Comparison of ENCODE assay signal across 13 cellular contexts in genomic region chr18:23330423-23330822, GRCh38.
A peak's percentile ranks its signal among the peaks of the same experiment; 100 is the strongest.
DNase-seq lines count a peak whose midpoint lies in the region; ATAC-seq and TF ChIP-seq lines count a peak whose summit lies in the region.
"Had no signal": no experiment of that assay in that cellular context is flagged by ENCODE, and none has a peak within 500 bp of the region (broad histone marks: within the 10 kb centered on the region; RNA-seq: fewer than 3 reads in every experiment).

No MANE protein-coding gene starts in this region.

- H2AFZ ChIP-seq in PC-9, result peak overlapping the region; percentile 74

- no peaks in the 10 kb centered on the region for H4K20me1 ChIP-seq in PC-9 (ENCODE audit: insufficient read depth)

- H3K36me3 ChIP-seq in PC-9 (ENCODE audit: low read depth), result no peaks in the 10 kb centered on the region
- H3K36me3 ChIP-seq in effector memory CD4-positive, alpha-beta T cell (ENCODE audit: control insufficient read depth, insufficient read depth, low read length), result no peaks in the 10 kb centered on the region

- POLR2A ChIA-PET in PC-9 (lab: Charles Lee; ENCODE audit: unreplicated experiment), result interaction anchor here (0.8 kb wide), 1 partner anchor 1731 kb away, joined by 4 read pairs; no protein-coding TSS in a partner anchor

- no peaks in the 10 kb centered on the region for H3K27me3 ChIP-seq in PC-9 (ENCODE audit: insufficient read depth, low read depth)
- H3K27me3 ChIP-seq in effector memory CD4-positive, alpha-beta T cell (replicated peaks; ENCODE audit: control insufficient read depth, insufficient read depth, low read length, poor library complexity, severe bottlenecking), result no peaks in the 10 kb centered on the region
- H3K27me3 ChIP-seq: foreskin keratinocyte had no signal

- H3F3A ChIP-seq in PC-9 (ENCODE audit: insufficient read depth, low read depth), result peaks cover 27% of the 10 kb centered on the region

- TF ChIP-seq CTCF in 22Rv1 (IDR thresholded peaks at IDR 0.05) (no peak), PC-9 (conservative IDR thresholded peaks at IDR 0.05) (no peak)

- no peaks in the 10 kb centered on the region for H3K9me2 ChIP-seq in PC-9 (ENCODE audit: insufficient read depth)

- H3K4me1 ChIP-seq in PC-9 (replicated peaks; ENCODE audit: insufficient read depth), result peaks cover 24% of the 10 kb centered on the region
- no peaks in the 10 kb centered on the region for H3K4me1 ChIP-seq in effector memory CD4-positive, alpha-beta T cell (ENCODE audit: control insufficient read depth, insufficient read depth, low read length, poor library complexity, severe bottlenecking)

- DNase-seq in GM19238 (ENCODE audit: insufficient read length, low spot score) (peak; percentile 60), PC-9 (peak in 1 of 2 experiments; percentile 15), NCI-H2171 (lab: John Stamatoyannopoulos, UW) (no peak), SHP77 (lab: John Stamatoyannopoulos, UW) (no peak), NCI-H345 treated with DMSO at 0.1 percent for 48 hours (lab: John Stamatoyannopoulos, UW; ENCODE audit: unreplicated experiment) (no peak)
- no peak for DNase-seq in effector memory CD4-positive, alpha-beta T cell
- DNase-seq: activated CD8-positive, alpha-beta memory T cell treated with anti-CD3 and anti-CD28 coated beads, Interleukin-2, amount 10 ng/mL, durations not matched to agents 7 days and 5 days; GF-D8; NCI-H1105; SHP77 treated with DMSO at 0.1 percent for 48 hours had no signal

- peak overlapping the region; percentile 50; the same call in 1 of the 2 replicates for H3K27ac ChIP-seq in 22Rv1
- H3K27ac ChIP-seq in PC-9, result peak overlapping the region; percentile 93
- H3K27ac ChIP-seq in effector memory CD4-positive, alpha-beta T cell (ENCODE audit: insufficient read depth, low read length, poor library complexity, severe bottlenecking), result no peak overlapping the region
- H3K27ac ChIP-seq: foreskin keratinocyte had no signal

- no peaks in the 10 kb centered on the region for H3K9me3 ChIP-seq in PC-9 (ENCODE audit: insufficient read depth, low read depth)
- H3K9me3 ChIP-seq in effector memory CD4-positive, alpha-beta T cell (ENCODE audit: control insufficient read depth, low read length), result no peaks in the 10 kb centered on the region

- peak overlapping the region; percentile 96 for H3K4me2 ChIP-seq in PC-9

- peaks cover 32% of the 10 kb centered on the region for H3K79me2 ChIP-seq in PC-9 (ENCODE audit: low read depth)

- BruUV-seq in PC-9 (replicated peaks; lab: Mats Ljungman, UMichigan), result TSS peak; percentile 64

- peak overlapping the region; percentile 71 for H3K4me3 ChIP-seq in PC-9
- H3K4me3 ChIP-seq in effector memory CD4-positive, alpha-beta T cell (ENCODE audit: insufficient read depth, low read depth, low read length, poor library complexity, severe bottlenecking), result no peak overlapping the region

- intact Hi-C loops in PC-9 (cut with micrococcal nuclease; ENCODE audit: unreplicated experiment), result loop anchor here (2.0 kb wide), 2 partner anchors 70 kb away; no protein-coding TSS in a partner anchor

- CTCF ChIA-PET in PC-9 (lab: Charles Lee), result no interaction called here

- ATAC-seq in HG03039 (IDR thresholded peaks at IDR 0.05; ENCODE audit: unreplicated experiment), result peak; percentile 54
- ATAC-seq: activated CD8-positive, alpha-beta memory T cell treated with anti-CD3 and anti-CD28 coated beads, Interleukin-2, amount 10 ng/mL, durations not matched to agents 7 days and 5 days had no signal
